20 cellular contexts compared by ENCODE assay signal in genomic region chr4:132860976-132861375, GRCh38.
"Had no signal": no experiment of that assay in that cellular context is flagged by ENCODE, and none has a peak within 500 bp of the region (broad histone marks: within the 10 kb centered on the region; RNA-seq: fewer than 3 reads in every experiment).

No MANE protein-coding gene starts in this region.

- DNase-seq: dermis blood vessel endothelial cell; dorsolateral prefrontal cortex; effector CD4-positive, alpha-beta T cell; effector memory CD4-positive, alpha-beta T cell; gastrocnemius medialis; heart left ventricle; hypothalamus; immature natural killer cell; islet precursor cell; left cardiac atrium; left lung; left ventricle myocardium superior; lower lobe of right lung; mesendoderm; midbrain; naive thymus-derived CD4-positive, alpha-beta T cell had no signal

- H3K4me1 ChIP-seq: esophagus muscularis mucosa, gastrocnemius medialis, heart left ventricle, left lung, lower lobe of right lung had no signal

- H3K4me3 ChIP-seq: coronary artery, dorsolateral prefrontal cortex, esophagus muscularis mucosa, gastrocnemius medialis, heart left ventricle, hepatocyte, left lung, lower lobe of right lung had no signal

- H3K36me3 Mint-ChIP-seq: memory B cell; naive thymus-derived CD4-positive, alpha-beta T cell had no signal

- H3K79me2 ChIP-seq: hepatocyte had no signal

- H3K4me3 Mint-ChIP-seq: immature natural killer cell; memory B cell; naive thymus-derived CD4-positive, alpha-beta T cell had no signal

- H3K27ac Mint-ChIP-seq: immature natural killer cell; memory B cell; naive thymus-derived CD4-positive, alpha-beta T cell had no signal

- H3K4me2 ChIP-seq: hepatocyte had no signal

- H3K4me1 Mint-ChIP-seq: immature natural killer cell; memory B cell; naive thymus-derived CD4-positive, alpha-beta T cell had no signal

- ATAC-seq: gastrocnemius medialis; heart left ventricle; left cardiac atrium; left lung; left ventricle myocardium superior; lower lobe of right lung; naive thymus-derived CD4-positive, alpha-beta T cell had no signal

- H3K27ac ChIP-seq: coronary artery, dorsolateral prefrontal cortex, esophagus muscularis mucosa, gastrocnemius medialis, heart left ventricle, hepatocyte, left lung, lower lobe of right lung had no signal

- H3K27me3 Mint-ChIP-seq: memory B cell; naive thymus-derived CD4-positive, alpha-beta T cell had no signal

- H3K27me3 ChIP-seq: dorsolateral prefrontal cortex, esophagus muscularis mucosa, gastrocnemius medialis, heart left ventricle, hepatocyte, left lung had no signal

- H2AFZ ChIP-seq: hepatocyte had no signal

- H3K9me3 ChIP-seq: esophagus muscularis mucosa, gastrocnemius medialis, heart left ventricle, left lung, lower lobe of right lung had no signal

- H3K36me3 ChIP-seq: esophagus muscularis mucosa, gastrocnemius medialis, heart left ventricle, left lung, lower lobe of right lung had no signal
